13 cellular contexts compared by ENCODE assay signal in genomic region chr10:110411047-110411410, GRCh38.
DNase-seq lines count a peak whose midpoint lies in the region; ATAC-seq and TF ChIP-seq lines count a peak whose summit lies in the region.
"Had no signal": no experiment of that assay in that cellular context is flagged by ENCODE, and none has a peak within 500 bp of the region (broad histone marks: within the 10 kb centered on the region; RNA-seq: fewer than 3 reads in every experiment).

No MANE protein-coding gene starts in this region.

- ATAC-seq in HG02885 (IDR thresholded peaks at IDR 0.05; ENCODE audit: poor library complexity, unreplicated experiment) = no peak
- ATAC-seq: HepG2 had no signal

- H3K4me1 ChIP-seq in fibroblast of lung (ENCODE audit: control insufficient read depth, extremely low read depth, insufficient read depth, low read length) (peaks cover 36% of the 10 kb centered on the region), rectal smooth muscle tissue (ENCODE audit: control insufficient read depth, insufficient read depth, low read length) (peaks cover 17% of the 10 kb centered on the region)

- H3K27me3 ChIP-seq in fibroblast of lung (ENCODE audit: control insufficient read depth, insufficient read depth, low read length) (no peaks in the 10 kb centered on the region), rectal smooth muscle tissue (ENCODE audit: control insufficient read depth, insufficient read depth, low read length) (no peaks in the 10 kb centered on the region)

- H3K4me3 ChIP-seq in fibroblast of lung (replicated peaks in 1 of 4; ENCODE audit: control extremely low read depth in 1 of 4, insufficient read depth in 1 of 4, low read depth in 3 of 4, low read length in 4 of 4) (no peak overlapping the region), rectal smooth muscle tissue (ENCODE audit: low read length) (no peak overlapping the region)
- H3K4me3 ChIP-seq: mucosa of descending colon had no signal

- peak overlapping the region; percentile 40 for H3K4me2 ChIP-seq in fibroblast of lung (ENCODE audit: extremely low read depth, insufficient read depth, low read length)

- TF ChIP-seq CTCF in RWPE1 (conservative IDR thresholded peaks at IDR 0.05; ENCODE audit: low read depth) = no peak
- no peak for TF ChIP-seq CTCF in fibroblast of lung (conservative IDR thresholded peaks at IDR 0.05 in 1 of 2, IDR thresholded peaks at IDR 0.05 in 1 of 2; ENCODE audit: low read depth in 1 of 2, low read length in 2 of 2)

- H3K27ac ChIP-seq in RWPE1 (peak overlapping the region; percentile 96), fibroblast of lung (ENCODE audit: insufficient read depth, low read length) (peak overlapping the region; percentile 94), rectal smooth muscle tissue (ENCODE audit: low read depth, low read length) (peak overlapping the region; percentile 46)

- no peaks in the 10 kb centered on the region for H3K79me2 ChIP-seq in fibroblast of lung (ENCODE audit: control insufficient read depth, insufficient read depth, low read length)

- POLR2A ChIA-PET in RWPE1 (lab: Yijun Ruan, JAX; ENCODE audit: low non-redundant PET) = no interaction called here

- peak; percentile 63 for DNase-seq in ELR (ENCODE audit: low read depth)
- peak; percentile 69 for DNase-seq in RWPE1 (ENCODE audit: low spot score)
- DNase-seq in fibroblast of lung (ENCODE audit: low read depth in 2 of 2) = peak; percentile 50 to 87
- DNase-seq in KBM-7 = no peak
- no peak for DNase-seq in effector CD4-positive, alpha-beta T cell
- no peak for DNase-seq in SHP77 treated with DMSO at 0.1 percent for 48 hours (lab: John Stamatoyannopoulos, UW)
- DNase-seq: activated naive CD4-positive, alpha-beta T cell treated with anti-CD3 and anti-CD28 coated beads, Interleukin-2, amount 10 ng/mL, durations not matched to agents 7 days and 5 days; NCI-H446 treated with DMSO at 0.1 percent for 48 hours; stimulated activated CD4-positive, alpha-beta T cell treated with anti-CD3 and anti-CD28 coated beads, Interleukin-1b, Interleukin-23, amount 100 ng/mL, for 48 hours had no signal

- in situ Hi-C loops in KBM-7 (cut with MboI; ENCODE audit: low pct_unique_long_range_greater_than_20kb, low sequenced_read_pairs) = no loop called here

- no peak overlapping the region for H2AFZ ChIP-seq in fibroblast of lung (ENCODE audit: low read length)

- CTCF ChIA-PET in RWPE1 (lab: Yijun Ruan, JAX) = interaction anchor here (1.0 to 1.7 kb wide), 4 partner anchors 9 to 88 kb away, joined by 3 to 8 read pairs (median 3); no protein-coding TSS in a partner anchor

- H4K20me1 ChIP-seq in fibroblast of lung (ENCODE audit: control insufficient read depth, extremely low read depth, insufficient read depth, low read length) = no peaks in the 10 kb centered on the region

- H3K36me3 ChIP-seq in fibroblast of lung (ENCODE audit: control insufficient read depth, insufficient read depth, low read length) (no peaks in the 10 kb centered on the region), rectal smooth muscle tissue (ENCODE audit: control insufficient read depth, insufficient read depth, low read length) (no peaks in the 10 kb centered on the region)

- H3K9ac ChIP-seq in fibroblast of lung (ENCODE audit: insufficient read depth, low read length) = peak overlapping the region; percentile 43
- H3K9ac ChIP-seq in rectal smooth muscle tissue (ENCODE audit: low read length) = no peak overlapping the region

- H3K9me3 ChIP-seq in fibroblast of lung (ENCODE audit: control insufficient read depth, insufficient read depth, low read depth, low read length) = no peaks in the 10 kb centered on the region
- H3K9me3 ChIP-seq: mucosa of descending colon had no signal

Comparison
In these comparisons a context has a peak if more than half of its experiments do, and no peak if none do; other contexts are left out.
1. DNase-seq: peak in ELR (single experiment), RWPE1 (single experiment) and fibroblast of lung (2 of 2); none in KBM-7 (single experiment), effector CD4-positive, alpha-beta T cell (single experiment) and SHP77 treated with DMSO at 0.1 percent for 48 hours (single experiment).
2. H3K27ac ChIP-seq: peak in every context shown above with its lines; median percentile 96 in RWPE1; 94 in fibroblast of lung; 46 in rectal smooth muscle tissue.